In genomic region chr14:24954037-24954696, GRCh38 we compare ENCODE assay signal across 1 cellular context.
TF ChIP-seq lines count a peak whose summit lies in the region.

No MANE protein-coding gene starts in this region.

TF ChIP-seq in GM12878, 131 proteins besides CTCF, POLR2A, EP300 and RAD21 (continued from another document):
- TF ChIP-seq E2F8 (IDR thresholded peaks at IDR 0.05; ENCODE audit: low read depth, partially characterized antibody) (no peak), FOXK2 (IDR thresholded peaks at IDR 0.05) (peak; percentile 57; the same call in 1 of the 2 replicates), WRNIP1 (IDR thresholded peaks at IDR 0.05; ENCODE audit: borderline replicate concordance, low read depth, low read length) (no peak), ZBTB40 (IDR thresholded peaks at IDR 0.05; ENCODE audit: borderline replicate concordance) (no peak; the same call in 1 of the 2 replicates), BHLHE40 (IDR thresholded peaks at IDR 0.05; ENCODE audit: borderline replicate concordance in 1 of 2, low read depth in 2 of 2, low read length in 1 of 2) (peak in 1 of 2 experiments; percentile 59; a peak in 2 of 4 replicates), CREM (IDR thresholded peaks at IDR 0.05; ENCODE audit: low read depth) (no peak), PKNOX1 (IDR thresholded peaks at IDR 0.05) (peak; percentile 96), GATAD2B (conservative IDR thresholded peaks at IDR 0.05; ENCODE audit: low read depth) (peak; percentile 42; the same call in 1 of the 2 replicates), ZNF207 (IDR thresholded peaks at IDR 0.05; ENCODE audit: borderline replicate concordance) (no peak), ZNF592 (IDR thresholded peaks at IDR 0.05) (no peak; the same call in 1 of the 2 replicates)
TF ChIP-seq in GM12878: peak in this region for 21.
